Comparison of ENCODE assay signal across 19 cellular contexts in genomic region chr1:45800899-45801298, GRCh38. TPM values are rescaled to one million over a fixed set of nuclear protein-coding genes. Genes with fewer than 3 reads are reported as not detected.
DNase-seq lines count a peak whose midpoint lies in the region; ATAC-seq, FAIRE-seq and TF ChIP-seq lines count a peak whose summit lies in the region.
"Had no signal": no experiment of that assay in that cellular context is flagged by ENCODE, and none has a peak within 500 bp of the region (broad histone marks: within the 10 kb centered on the region; RNA-seq: fewer than 3 reads in every experiment).

No MANE protein-coding gene starts in this region.

- H3K27me3 ChIP-seq in CD4-positive, alpha-beta T cell (ENCODE audit: control insufficient read depth, insufficient read depth, low read length): no peaks in the 10 kb centered on the region
- H3K27me3 ChIP-seq in HCT116 (ENCODE audit: insufficient read depth, low read length) (no peaks in the 10 kb centered on the region), K562 (ENCODE audit: control insufficient read depth in 2 of 2, insufficient read depth in 2 of 2, low read length in 2 of 2) (no peaks in the 10 kb centered on the region), gastrocnemius medialis (no peaks in the 10 kb centered on the region)
- H3K27me3 ChIP-seq: BE2C had no signal

- DNase-seq in CD4-positive, alpha-beta T cell: no peak
- DNase-seq in HCT116 (ENCODE audit: low read depth, low spot score) (no peak), K562 (ENCODE audit: extremely low read depth in 1 of 4, low spot score in 3 of 4) (no peak), gastrocnemius medialis (peak; percentile 62)
- DNase-seq in activated naive CD4-positive, alpha-beta T cell treated with anti-CD3 and anti-CD28 coated beads for 36 hours: no peak
- DNase-seq: ACHN; BE2C; C1 segment of cervical spinal cord; CD4-positive, alpha-beta memory T cell; DMS153; DMS79; GF-D8; H9 had no signal

- WGBS in K562 (ENCODE audit: insufficient coverage, low coverage, missing lambda C conversion rate): 64% methylated on average over 4 of the region's 4 CpGs

- no peak overlapping the region for H3K9ac ChIP-seq in HCT116 (ENCODE audit: low read length)
- no peak overlapping the region for H3K9ac ChIP-seq in K562 (ENCODE audit: insufficient read depth in 1 of 2, low read depth in 2 of 2, low read length in 2 of 2)
- H3K9ac ChIP-seq: KMS-11 had no signal

- H3K36me3 Mint-ChIP-seq in CD4-positive, alpha-beta T cell (ENCODE audit: low read depth): peaks cover 4% of the 10 kb centered on the region
- H3K36me3 Mint-ChIP-seq in activated naive CD4-positive, alpha-beta T cell treated with anti-CD3 and anti-CD28 coated beads for 36 hours (ENCODE audit: low read depth): no peaks in the 10 kb centered on the region

- H4K20me1 ChIP-seq in HCT116 (ENCODE audit: insufficient read depth): no peaks in the 10 kb centered on the region
- no peaks in the 10 kb centered on the region; the same call in 1 of the 2 replicates for H4K20me1 ChIP-seq in K562 (replicated peaks; ENCODE audit: control insufficient read depth, insufficient read depth, low read length)

- BruUV-seq in HCT116 (replicated peaks; lab: Mats Ljungman, UMichigan): no TSS peak
- no TSS peak for BruUV-seq in K562 (replicated peaks; lab: Mats Ljungman, UMichigan)

- no peaks in the 10 kb centered on the region for H3K9me2 ChIP-seq in HCT116 (ENCODE audit: insufficient read depth)

- H3K36me3 ChIP-seq in HCT116 (ENCODE audit: control insufficient read depth in 1 of 2, insufficient read depth in 2 of 2, low read length in 2 of 2) (no peaks in the 10 kb centered on the region), K562 (ENCODE audit: control insufficient read depth, insufficient read depth, low read length) (peaks cover 2% of the 10 kb centered on the region), gastrocnemius medialis (no peaks in the 10 kb centered on the region)
- H3K36me3 ChIP-seq: BE2C had no signal

- CTCF ChIA-PET in CD4-positive, alpha-beta T cell (lab: Charles Lee): no interaction called here
- CTCF ChIA-PET in HCT116 (lab: Charles Lee): no interaction called here
- CTCF ChIA-PET in K562 (lab: Yijun Ruan, JAX; ENCODE audit: low intra/inter-chr PET ratio): no interaction called here
- CTCF ChIA-PET in activated naive CD4-positive, alpha-beta T cell treated with anti-CD3 and anti-CD28 coated beads for 36 hours (lab: Charles Lee): no interaction called here

- H3K79me2 ChIP-seq in HCT116 (ENCODE audit: insufficient read depth, low read length): peaks cover 20% of the 10 kb centered on the region
- peaks cover 21% of the 10 kb centered on the region for H3K79me2 ChIP-seq in K562 (ENCODE audit: control insufficient read depth, insufficient read depth, low read length)

- TF ChIP-seq EP300 in K562 (IDR thresholded peaks at IDR 0.05; ENCODE audit: low read length): no peak

- H3K9me3 ChIP-seq in CD4-positive, alpha-beta T cell (ENCODE audit: control insufficient read depth, low read length): no peaks in the 10 kb centered on the region
- no peaks in the 10 kb centered on the region for H3K9me3 ChIP-seq in HCT116 (ENCODE audit: control insufficient read depth in 1 of 2, insufficient read depth in 1 of 2, low read depth in 1 of 2, low read length in 2 of 2)
- H3K9me3 ChIP-seq in K562 (replicated peaks; ENCODE audit: control insufficient read depth, insufficient read depth, low read depth, low read length): no peaks in the 10 kb centered on the region
- H3K9me3 ChIP-seq in gastrocnemius medialis: no peaks in the 10 kb centered on the region
- H3K9me3 ChIP-seq: BE2C had no signal

- TF ChIP-seq RAD21 in HCT116 (IDR thresholded peaks at IDR 0.05; ENCODE audit: low read depth) (no peak), K562 (CRISPR knock-in tag; conservative IDR thresholded peaks at IDR 0.05 in 1 of 2, IDR thresholded peaks at IDR 0.05 in 1 of 2) (no peak)

- POLR2A ChIA-PET in CD4-positive, alpha-beta T cell (lab: Charles Lee): no interaction called here
- POLR2A ChIA-PET in HCT116 (lab: Charles Lee) (no interaction called here), K562 (lab: Yijun Ruan, JAX) (interaction anchor here (0.7 to 1.8 kb wide), 6 partner anchors 9 to 110 kb away, joined by 3 to 6 read pairs (median 4); no protein-coding TSS in a partner anchor)

- no peaks in the 10 kb centered on the region for H3K9me1 ChIP-seq in K562 (ENCODE audit: control insufficient read depth, insufficient read depth, low read length)

- TF ChIP-seq POLR2A in HCT116 (IDR thresholded peaks at IDR 0.05; ENCODE audit: borderline replicate concordance, extremely low read depth, insufficient read depth, insufficient read length) (no peak), K562 (conservative IDR thresholded peaks at IDR 0.05) (no peak), gastrocnemius medialis (IDR thresholded peaks at IDR 0.05) (peak in 1 of 2 donors; percentile 24)

- FAIRE-seq in K562 (lab: Jason Lieb, UNC): no peak
- FAIRE-seq: A204.1, H1 had no signal

- H3K27ac Mint-ChIP-seq in CD4-positive, alpha-beta T cell: no peak overlapping the region
- no peak overlapping the region for H3K27ac Mint-ChIP-seq in activated naive CD4-positive, alpha-beta T cell treated with anti-CD3 and anti-CD28 coated beads for 36 hours
- H3K27ac Mint-ChIP-seq: H9 had no signal

- no peak for TF ChIP-seq CTCF in CD4-positive, alpha-beta T cell (IDR thresholded peaks at IDR 0.05)
- TF ChIP-seq CTCF in HCT116 (IDR thresholded peaks at IDR 0.05 in 2 of 3, conservative IDR thresholded peaks at IDR 0.05 in 1 of 3; ENCODE audit: borderline replicate concordance in 1 of 3, insufficient read depth in 1 of 3, low read depth in 2 of 3, low read length in 2 of 3) (no peak), K562 (IDR thresholded peaks at IDR 0.05 in 2 of 3, conservative IDR thresholded peaks at IDR 0.05 in 1 of 3; ENCODE audit: insufficient read depth in 2 of 3, low read depth in 1 of 3, low read length in 3 of 3) (no peak), gastrocnemius medialis (IDR thresholded peaks at IDR 0.05 in 4 of 5, conservative IDR thresholded peaks at IDR 0.05 in 1 of 5) (no peak)

- ATAC-seq in CD4-positive, alpha-beta T cell (ENCODE audit: poor library complexity): no peak
- ATAC-seq in HCT116 (no peak), K562 (no peak), gastrocnemius medialis (peak; percentile 57 to 71), HG02763 (IDR thresholded peaks at IDR 0.05; ENCODE audit: unreplicated experiment) (no peak), HG03175 (IDR thresholded peaks at IDR 0.05; ENCODE audit: unreplicated experiment) (no peak), HG02798 (IDR thresholded peaks at IDR 0.05; ENCODE audit: poor library complexity, unreplicated experiment) (no peak)

- H3K4me2 ChIP-seq in HCT116 (ENCODE audit: low read length) (no peak overlapping the region), K562 (ENCODE audit: insufficient read depth, low read length) (no peak overlapping the region)
- H3K4me2 ChIP-seq: KMS-11 had no signal

- no peaks in the 10 kb centered on the region for H3K9me3 Mint-ChIP-seq in CD4-positive, alpha-beta T cell
- no peaks in the 10 kb centered on the region for H3K9me3 Mint-ChIP-seq in activated naive CD4-positive, alpha-beta T cell treated with anti-CD3 and anti-CD28 coated beads for 36 hours
- H3K9me3 Mint-ChIP-seq: H9 had no signal

- intact Hi-C loops in CD4-positive, alpha-beta T cell (cut with DNase I, micrococcal nuclease): loop anchor here in 1 of 2 experiments (5.0 to 10.0 kb wide), 2 partner anchors 114 to 596 kb away; partner anchors contain the start of genes GPBP1L1, TMEM69 and ZSWIM5
- intact Hi-C loops in HCT116 (cut with micrococcal nuclease): loop anchor here (5.0 kb wide), 1 partner anchor 114 kb away; the partner anchor contains the start of genes GPBP1L1 and TMEM69
- intact Hi-C loops in K562 (cut with micrococcal nuclease): loop anchor here (5.0 kb wide), 1 partner anchor 49 kb away; the partner anchor contains the start of gene IPP
- intact Hi-C loops in gastrocnemius medialis (cut with DNase I; ENCODE audit: low total_unique reads): loop anchor here (5.0 kb wide), 2 partner anchors 81 to 331 kb away; partner anchors contain the start of gene PIK3R3
- intact Hi-C loops in activated naive CD4-positive, alpha-beta T cell treated with anti-CD3 and anti-CD28 coated beads for 36 hours (cut with micrococcal nuclease): loop anchor here (5.0 kb wide), 1 partner anchor 219 kb away; the partner anchor contains the start of gene NASP

- H2AFZ ChIP-seq in HCT116 (ENCODE audit: low read depth, low read length, poor library complexity, severe bottlenecking): peak overlapping the region; percentile 35
- H2AFZ ChIP-seq in K562 (ENCODE audit: low read depth, low read length): peak overlapping the region; percentile 46

- no peak overlapping the region for H3K27ac ChIP-seq in CD4-positive, alpha-beta T cell (ENCODE audit: low read depth, low read length)
- H3K27ac ChIP-seq in HCT116 (ENCODE audit: low read depth, low read length): no peak overlapping the region
- H3K27ac ChIP-seq in K562 (ENCODE audit: extremely low read depth, low read depth, low read length): no peak overlapping the region
- peak overlapping the region; percentile 88 to 96 (median 92) for H3K27ac ChIP-seq in gastrocnemius medialis
- H3K27ac ChIP-seq: KMS-11 had no signal

- H3K4me1 ChIP-seq in HCT116 (ENCODE audit: control insufficient read depth in 1 of 2, insufficient read depth in 2 of 2, low read length in 2 of 2) (peaks cover 11 to 21% of the 10 kb centered on the region in 2 experiments), K562 (replicated peaks in 1 of 2; ENCODE audit: control insufficient read depth in 2 of 2, insufficient read depth in 2 of 2, low read length in 2 of 2) (peaks cover 19 to 23% of the 10 kb centered on the region in 2 experiments), gastrocnemius medialis (peaks cover 22 to 40% of the 10 kb centered on the region in 2 donors)

- H3K27me3 Mint-ChIP-seq in CD4-positive, alpha-beta T cell: peaks cover 3% of the 10 kb centered on the region
- H3K27me3 Mint-ChIP-seq in activated naive CD4-positive, alpha-beta T cell treated with anti-CD3 and anti-CD28 coated beads for 36 hours (ENCODE audit: low read depth): peaks cover 3% of the 10 kb centered on the region

- RAD21 ChIA-PET in HCT116 (lab: Charles Lee; ENCODE audit: low non-redundant PET in 1 of 2, low total read pairs in 2 of 2, uncharacterized antibody in 2 of 2, unreplicated experiment in 2 of 2): no interaction called here

- in situ Hi-C loops in K562 (cut with MboI) (no loop called here), gastrocnemius medialis (cut with MboI; ENCODE audit: low sequenced_read_pairs in 4 of 4) (no loop called here)

- peak overlapping the region; percentile 70 for H3K4me3 Mint-ChIP-seq in CD4-positive, alpha-beta T cell
- no peak overlapping the region for H3K4me3 Mint-ChIP-seq in activated naive CD4-positive, alpha-beta T cell treated with anti-CD3 and anti-CD28 coated beads for 36 hours
- H3K4me3 Mint-ChIP-seq: CD4-positive, alpha-beta memory T cell; H9 had no signal

- H3K4me3 ChIP-seq in HCT116 (replicated peaks in 1 of 2; ENCODE audit: low read depth in 1 of 2, low read length in 2 of 2) (no peak overlapping the region), K562 (no peak overlapping the region), gastrocnemius medialis (no peak overlapping the region)

- H3K4me1 Mint-ChIP-seq in CD4-positive, alpha-beta T cell (ENCODE audit: low read depth): peaks cover 25% of the 10 kb centered on the region
- H3K4me1 Mint-ChIP-seq in activated naive CD4-positive, alpha-beta T cell treated with anti-CD3 and anti-CD28 coated beads for 36 hours (ENCODE audit: low read depth): peaks cover 27% of the 10 kb centered on the region

RNA-seq across cellular contexts. Expression of gene MAST2, which starts 2.5 kb away (rescaled TPM):
- total RNA-seq in CD4-positive, alpha-beta T cell: 1 to 10 TPM; 5.7 to 6.5 TPM
- 41.9 TPM for total RNA-seq in HCT116 (2021; ENCODE audit: unreplicated experiment)
- polyA plus RNA-seq in HCT116 (2012): 36.5 and 37.0 TPM in 2 replicates
- 162 and 219 TPM in 2 replicates for total RNA-seq in K562 (2011; cell fraction: chromatin; rRNA removed; ENCODE audit: low replicate concordance)
- 110 and 115 TPM in 2 replicates for total RNA-seq in K562 (2011; cell fraction: nucleolus; rRNA removed)
- total RNA-seq in K562 (2011; cell fraction: nucleoplasm; rRNA removed): 90.7 and 93.5 TPM in 2 replicates
- 17.2 and 22.6 TPM in 2 replicates for total RNA-seq in K562 (2014; rRNA removed)
- 12.5 and 13.1 TPM in 2 replicates for total RNA-seq in K562 (2014; rRNA removed; fragmentation: Illumina TruSeq; extraction: Trizol)
- 18.4 and 19.2 TPM in 2 replicates for total RNA-seq in K562 (2015; rRNA removed; fragmentation: Illumina TruSeq; extraction: Trizol)
- total RNA-seq in K562 (2021): 32.0 and 32.7 TPM in 2 replicates
- 17.8 and 22.9 TPM in 2 replicates for polyA plus RNA-seq in K562 (2011; rRNA removed)
- 15.5 and 20.8 TPM in 2 replicates for polyA plus RNA-seq in K562 (2011; cell fraction: cytosol; rRNA removed)
- polyA plus RNA-seq in K562 (2011; cell fraction: nucleus; rRNA removed): 90.4 and 97.4 TPM in 2 replicates
- 25.5 and 27.5 TPM in 2 replicates for polyA plus RNA-seq in K562 (2012)
- 26.2 and 27.9 TPM in 2 replicates for polyA plus RNA-seq in K562 (2014; fragmentation: Illumina TruSeq; extraction: Trizol)
- 1 to 10 TPM in 1 of 2 experiments, under 1 TPM in 1; 0.73 to 1.1 TPM for polyA plus RNA-seq in K562 (2014; fragmentation: Nextera tagmentation; extraction: Ambion mirVana)
- 27.5 and 29.6 TPM in 2 replicates for polyA plus RNA-seq in K562 (2014; rRNA removed)
- polyA minus RNA-seq in K562 (2011; rRNA and poly(A)+ RNA removed): 32.3 and 35.5 TPM in 2 replicates
- 25.9 and 33.2 TPM in 2 replicates for polyA minus RNA-seq in K562 (2011; cell fraction: cytosol; rRNA and poly(A)+ RNA removed)
- 45.5 and 68.9 TPM in 2 replicates for polyA minus RNA-seq in K562 (2011; cell fraction: nucleus; rRNA and poly(A)+ RNA removed)
- 100 to 1,000 TPM; 110 to 195 (median 162) TPM for total RNA-seq in gastrocnemius medialis
- 10 to 100 TPM; 21.7 to 22.1 TPM for total RNA-seq in activated naive CD4-positive, alpha-beta T cell treated with anti-CD3 and anti-CD28 coated beads for 36 hours

RNA-seq across cellular contexts. Expression of gene IPP, which starts 50.4 kb away (rescaled TPM):
- total RNA-seq in CD4-positive, alpha-beta T cell: 1 to 10 TPM; 6.0 to 6.6 TPM
- total RNA-seq in HCT116 (2021; ENCODE audit: unreplicated experiment): 13.8 TPM
- polyA plus RNA-seq in HCT116 (2012): 6.3 and 7.7 TPM in 2 replicates
- 11.4 and 25.7 TPM in 2 replicates for total RNA-seq in K562 (2011; cell fraction: chromatin; rRNA removed; ENCODE audit: low replicate concordance)
- total RNA-seq in K562 (2011; cell fraction: nucleolus; rRNA removed): 5.3 and 7.0 TPM in 2 replicates
- 13.2 and 17.9 TPM in 2 replicates for total RNA-seq in K562 (2011; cell fraction: nucleoplasm; rRNA removed)
- 5.7 and 7.5 TPM in 2 replicates for total RNA-seq in K562 (2014; rRNA removed)
- total RNA-seq in K562 (2014; rRNA removed; fragmentation: Illumina TruSeq; extraction: Trizol): 9.7 and 13.6 TPM in 2 replicates
- total RNA-seq in K562 (2015; rRNA removed; fragmentation: Illumina TruSeq; extraction: Trizol): 6.9 and 8.3 TPM in 2 replicates
- total RNA-seq in K562 (2021): 11.8 and 15.1 TPM in 2 replicates
- 8.6 and 14.7 TPM in 2 replicates for polyA plus RNA-seq in K562 (2011; rRNA removed)
- polyA plus RNA-seq in K562 (2011; cell fraction: cytosol; rRNA removed): 1.9 and 4.5 TPM in 2 replicates
- 3.1 TPM in 2 replicates for polyA plus RNA-seq in K562 (2011; cell fraction: nucleus; rRNA removed)
- polyA plus RNA-seq in K562 (2012): 8.1 and 11.6 TPM in 2 replicates
- polyA plus RNA-seq in K562 (2014; fragmentation: Illumina TruSeq; extraction: Trizol): 7.2 and 7.5 TPM in 2 replicates
- polyA plus RNA-seq in K562 (2014; fragmentation: Nextera tagmentation; extraction: Ambion mirVana): 10 to 100 TPM; 13.5 to 15.1 TPM
- 5.6 and 6.9 TPM in 2 replicates for polyA plus RNA-seq in K562 (2014; rRNA removed)
- 16.4 and 21.4 TPM in 2 replicates for polyA minus RNA-seq in K562 (2011; rRNA and poly(A)+ RNA removed)
- 2.8 and 6.7 TPM in 2 replicates for polyA minus RNA-seq in K562 (2011; cell fraction: cytosol; rRNA and poly(A)+ RNA removed)
- polyA minus RNA-seq in K562 (2011; cell fraction: nucleus; rRNA and poly(A)+ RNA removed): 2.4 and 3.7 TPM in 2 replicates
- 10 to 100 TPM in 1 of 4 donors, 1 to 10 TPM in 3; 5.6 to 11.7 (median 7.1) TPM for total RNA-seq in gastrocnemius medialis
- 10 to 100 TPM; 19.1 to 20.2 TPM for total RNA-seq in activated naive CD4-positive, alpha-beta T cell treated with anti-CD3 and anti-CD28 coated beads for 36 hours

Comparison
In these comparisons a context has a peak if more than half of its experiments do, and no peak if none do; other contexts are left out.
1. ATAC-seq: peak in gastrocnemius medialis (2 of 2); none in CD4-positive, alpha-beta T cell (single experiment), HCT116 (single experiment), K562 (single experiment), HG02763 (single experiment), HG03175 (single experiment) and HG02798 (single experiment).
2. DNase-seq: peak in gastrocnemius medialis (2 of 2); none in CD4-positive, alpha-beta T cell (0 of 10), HCT116 (single experiment), K562 (0 of 4) and activated naive CD4-positive, alpha-beta T cell treated with anti-CD3 and anti-CD28 coated beads for 36 hours (single experiment).
3. H3K27ac ChIP-seq: peak in gastrocnemius medialis (4 of 4); none in CD4-positive, alpha-beta T cell (single experiment), HCT116 (single experiment) and K562 (single experiment).